ENCODE assay signal across 2 cellular contexts in the genomic region with DNA sequence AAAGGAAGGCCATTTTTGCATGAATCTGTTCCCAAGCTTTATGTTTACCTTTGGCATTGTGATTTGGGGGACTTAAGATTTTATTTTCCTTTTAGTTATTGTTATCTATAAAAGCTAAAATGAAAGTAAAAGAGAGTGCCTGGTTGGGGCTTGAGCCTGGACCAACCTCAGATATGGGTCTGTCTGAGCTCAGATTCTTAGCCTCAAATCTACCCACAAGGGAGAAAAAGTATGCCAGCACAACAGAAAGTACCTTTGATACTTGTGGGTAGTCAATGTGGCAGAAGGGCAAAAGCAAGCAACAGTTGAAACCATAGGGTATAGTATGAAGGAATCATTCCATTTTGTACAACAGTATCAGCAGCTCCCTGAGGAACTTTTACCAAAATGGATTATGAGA.
TF ChIP-seq lines count a peak whose summit lies in the region.

No MANE protein-coding gene starts in this region.

TF ChIP-seq in IMR-90, 13 proteins besides CTCF, POLR2A, EP300 and RAD21:
- TF ChIP-seq MAZ (IDR thresholded peaks at IDR 0.05; ENCODE audit: borderline replicate concordance, low read depth, low read length), result no peak
- TF ChIP-seq, protein P1, sequence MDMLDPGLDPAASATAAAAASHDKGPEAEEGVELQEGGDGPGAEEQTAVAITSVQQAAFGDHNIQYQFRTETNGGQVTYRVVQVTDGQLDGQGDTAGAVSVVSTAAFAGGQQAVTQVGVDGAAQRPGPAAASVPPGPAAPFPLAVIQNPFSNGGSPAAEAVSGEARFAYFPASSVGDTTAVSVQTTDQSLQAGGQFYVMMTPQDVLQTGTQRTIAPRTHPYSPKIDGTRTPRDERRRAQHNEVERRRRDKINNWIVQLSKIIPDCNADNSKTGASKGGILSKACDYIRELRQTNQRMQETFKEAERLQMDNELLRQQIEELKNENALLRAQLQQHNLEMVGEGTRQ (IDR thresholded peaks at IDR 0.05; ENCODE audit: low read depth, low read length), result no peak
- TF ChIP-seq FOS (IDR thresholded peaks at IDR 0.05; ENCODE audit: low read depth, low read length), result no peak
- no peak for TF ChIP-seq RCOR1 (IDR thresholded peaks at IDR 0.05; ENCODE audit: insufficient replicate concordance, low read length)
- TF ChIP-seq RFX5 (IDR thresholded peaks at IDR 0.05; ENCODE audit: low read depth, low read length), result no peak
- no peak for TF ChIP-seq MAFK (IDR thresholded peaks at IDR 0.05; ENCODE audit: low read depth, low read length)
- TF ChIP-seq, protein P2, sequence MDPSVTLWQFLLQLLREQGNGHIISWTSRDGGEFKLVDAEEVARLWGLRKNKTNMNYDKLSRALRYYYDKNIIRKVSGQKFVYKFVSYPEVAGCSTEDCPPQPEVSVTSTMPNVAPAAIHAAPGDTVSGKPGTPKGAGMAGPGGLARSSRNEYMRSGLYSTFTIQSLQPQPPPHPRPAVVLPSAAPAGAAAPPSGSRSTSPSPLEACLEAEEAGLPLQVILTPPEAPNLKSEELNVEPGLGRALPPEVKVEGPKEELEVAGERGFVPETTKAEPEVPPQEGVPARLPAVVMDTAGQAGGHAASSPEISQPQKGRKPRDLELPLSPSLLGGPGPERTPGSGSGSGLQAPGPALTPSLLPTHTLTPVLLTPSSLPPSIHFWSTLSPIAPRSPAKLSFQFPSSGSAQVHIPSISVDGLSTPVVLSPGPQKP (IDR thresholded peaks at IDR 0.05; ENCODE audit: borderline replicate concordance, low read depth, low read length), result no peak
- TF ChIP-seq NFE2L2 (IDR thresholded peaks at IDR 0.05; ENCODE audit: low read depth, low read length), result no peak
- no peak for TF ChIP-seq CEBPB (IDR thresholded peaks at IDR 0.05; ENCODE audit: low read depth, low read length)
- TF ChIP-seq BHLHE40 (IDR thresholded peaks at IDR 0.05; ENCODE audit: low read depth, low read length), result no peak
- TF ChIP-seq SMC3 (IDR thresholded peaks at IDR 0.05; ENCODE audit: low read depth, low read length), result no peak

TF ChIP-seq in SK-N-SH, 30 proteins besides CTCF, POLR2A, EP300 and RAD21:
- TF ChIP-seq ELF1 (IDR thresholded peaks at IDR 0.05) (no peak), MEF2A (IDR thresholded peaks at IDR 0.05; ENCODE audit: borderline replicate concordance, low read depth) (no peak), MXI1 (IDR thresholded peaks at IDR 0.05; ENCODE audit: low read depth, low read length) (no peak), GATA2 (CRISPR knock-in tag; IDR thresholded peaks at IDR 0.05) (no peak), RFX5 (IDR thresholded peaks at IDR 0.05; ENCODE audit: low read length) (no peak), NFIC (IDR thresholded peaks at IDR 0.05; ENCODE audit: borderline replicate concordance) (no peak), JUND (IDR thresholded peaks at IDR 0.05) (no peak), EZH2phosphoT487 (IDR thresholded peaks at IDR 0.05; ENCODE audit: borderline replicate concordance, low read depth) (no peak), NRF1 (IDR thresholded peaks at IDR 0.05; ENCODE audit: low read depth, low read length) (no peak), POLR2AphosphoS5 (IDR thresholded peaks at IDR 0.05; ENCODE audit: low read depth, low read length) (no peak), TCF12 (IDR thresholded peaks at IDR 0.05) (no peak)
- TF ChIP-seq, protein P3, sequence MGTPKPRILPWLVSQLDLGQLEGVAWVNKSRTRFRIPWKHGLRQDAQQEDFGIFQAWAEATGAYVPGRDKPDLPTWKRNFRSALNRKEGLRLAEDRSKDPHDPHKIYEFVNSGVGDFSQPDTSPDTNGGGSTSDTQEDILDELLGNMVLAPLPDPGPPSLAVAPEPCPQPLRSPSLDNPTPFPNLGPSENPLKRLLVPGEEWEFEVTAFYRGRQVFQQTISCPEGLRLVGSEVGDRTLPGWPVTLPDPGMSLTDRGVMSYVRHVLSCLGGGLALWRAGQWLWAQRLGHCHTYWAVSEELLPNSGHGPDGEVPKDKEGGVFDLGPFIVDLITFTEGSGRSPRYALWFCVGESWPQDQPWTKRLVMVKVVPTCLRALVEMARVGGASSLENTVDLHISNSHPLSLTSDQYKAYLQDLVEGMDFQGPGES (IDR thresholded peaks at IDR 0.05; ENCODE audit: low read depth, low read length), result no peak
- TF ChIP-seq, protein P4, sequence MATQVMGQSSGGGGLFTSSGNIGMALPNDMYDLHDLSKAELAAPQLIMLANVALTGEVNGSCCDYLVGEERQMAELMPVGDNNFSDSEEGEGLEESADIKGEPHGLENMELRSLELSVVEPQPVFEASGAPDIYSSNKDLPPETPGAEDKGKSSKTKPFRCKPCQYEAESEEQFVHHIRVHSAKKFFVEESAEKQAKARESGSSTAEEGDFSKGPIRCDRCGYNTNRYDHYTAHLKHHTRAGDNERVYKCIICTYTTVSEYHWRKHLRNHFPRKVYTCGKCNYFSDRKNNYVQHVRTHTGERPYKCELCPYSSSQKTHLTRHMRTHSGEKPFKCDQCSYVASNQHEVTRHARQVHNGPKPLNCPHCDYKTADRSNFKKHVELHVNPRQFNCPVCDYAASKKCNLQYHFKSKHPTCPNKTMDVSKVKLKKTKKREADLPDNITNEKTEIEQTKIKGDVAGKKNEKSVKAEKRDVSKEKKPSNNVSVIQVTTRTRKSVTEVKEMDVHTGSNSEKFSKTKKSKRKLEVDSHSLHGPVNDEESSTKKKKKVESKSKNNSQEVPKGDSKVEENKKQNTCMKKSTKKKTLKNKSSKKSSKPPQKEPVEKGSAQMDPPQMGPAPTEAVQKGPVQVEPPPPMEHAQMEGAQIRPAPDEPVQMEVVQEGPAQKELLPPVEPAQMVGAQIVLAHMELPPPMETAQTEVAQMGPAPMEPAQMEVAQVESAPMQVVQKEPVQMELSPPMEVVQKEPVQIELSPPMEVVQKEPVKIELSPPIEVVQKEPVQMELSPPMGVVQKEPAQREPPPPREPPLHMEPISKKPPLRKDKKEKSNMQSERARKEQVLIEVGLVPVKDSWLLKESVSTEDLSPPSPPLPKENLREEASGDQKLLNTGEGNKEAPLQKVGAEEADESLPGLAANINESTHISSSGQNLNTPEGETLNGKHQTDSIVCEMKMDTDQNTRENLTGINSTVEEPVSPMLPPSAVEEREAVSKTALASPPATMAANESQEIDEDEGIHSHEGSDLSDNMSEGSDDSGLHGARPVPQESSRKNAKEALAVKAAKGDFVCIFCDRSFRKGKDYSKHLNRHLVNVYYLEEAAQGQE (IDR thresholded peaks at IDR 0.05; ENCODE audit: low read depth, low read length), result no peak
- TF ChIP-seq, protein P1 (IDR thresholded peaks at IDR 0.05; ENCODE audit: borderline replicate concordance, low read depth, low read length), result no peak
- TF ChIP-seq, protein P5, sequence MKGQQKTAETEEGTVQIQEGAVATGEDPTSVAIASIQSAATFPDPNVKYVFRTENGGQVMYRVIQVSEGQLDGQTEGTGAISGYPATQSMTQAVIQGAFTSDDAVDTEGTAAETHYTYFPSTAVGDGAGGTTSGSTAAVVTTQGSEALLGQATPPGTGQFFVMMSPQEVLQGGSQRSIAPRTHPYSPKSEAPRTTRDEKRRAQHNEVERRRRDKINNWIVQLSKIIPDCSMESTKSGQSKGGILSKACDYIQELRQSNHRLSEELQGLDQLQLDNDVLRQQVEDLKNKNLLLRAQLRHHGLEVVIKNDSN (IDR thresholded peaks at IDR 0.05; ENCODE audit: borderline replicate concordance, low read depth), result no peak
